In genomic region chr1:7770620-7770938, GRCh38 we compare ENCODE assay signal across 8 cellular contexts. TPM values are rescaled to one million over a fixed set of nuclear protein-coding genes. Genes with fewer than 3 reads are reported as not detected.
DNase-seq lines count a peak whose midpoint lies in the region; ATAC-seq and TF ChIP-seq lines count a peak whose summit lies in the region.

No MANE protein-coding gene starts in this region.

- peaks cover 21% of the 10 kb centered on the region for H3K4me1 Mint-ChIP-seq in T-helper 17 cell

- intact Hi-C loops in prostate gland (cut with DNase I), result no loop called here

- peaks cover 3% of the 10 kb centered on the region for H3K36me3 Mint-ChIP-seq in T-helper 17 cell (ENCODE audit: low read depth)

- ATAC-seq in activated CD4-positive, CD25-positive, alpha-beta regulatory T cell treated with anti-CD3 and anti-CD28 coated beads, Interleukin-2, amount 50 U/mL, for 24 hours, result peak; percentile 27 to 30
- ATAC-seq in T-helper 17 cell, result peak; percentile 37

- no peaks in the 10 kb centered on the region for H3K27me3 Mint-ChIP-seq in T-helper 17 cell

- no peak for DNase-seq in activated CD4-positive, CD25-positive, alpha-beta regulatory T cell treated with anti-CD3 and anti-CD28 coated beads, Interleukin-2, amount 50 U/mL, for 72 hours
- DNase-seq in T-helper 17 cell, result no peak
- DNase-seq in fibroblast of pulmonary artery (ENCODE audit: low read depth), result no peak
- DNase-seq in prostate gland (ENCODE audit: low spot score), result no peak
- no peak for DNase-seq in pons (ENCODE audit: low spot score)
- no peak for DNase-seq in mucosa of gallbladder (ENCODE audit: low spot score)
- DNase-seq in COLO829 (ENCODE audit: low spot score), result no peak

- no peaks in the 10 kb centered on the region for H3K36me3 ChIP-seq in prostate gland

- TF ChIP-seq CTCF in fibroblast of pulmonary artery (IDR thresholded peaks at IDR 0.05; ENCODE audit: low read length, missing control alignments) (no peak), prostate gland (IDR thresholded peaks at IDR 0.05) (no peak)

- H3K4me3 ChIP-seq in fibroblast of pulmonary artery (replicated peaks; ENCODE audit: low read depth, low read length), result peak overlapping the region; percentile 84
- peak overlapping the region; percentile 90 to 92 for H3K4me3 ChIP-seq in prostate gland

- no peaks in the 10 kb centered on the region for H3K27me3 ChIP-seq in prostate gland (replicated peaks; ENCODE audit: insufficient read depth)

- H3K4me1 ChIP-seq in prostate gland (replicated peaks), result peaks cover 5% of the 10 kb centered on the region

- TF ChIP-seq POLR2A in prostate gland (IDR thresholded peaks at IDR 0.05), result no peak

- peak overlapping the region; percentile 84 to 94 for H3K27ac ChIP-seq in prostate gland

- H3K4me3 Mint-ChIP-seq in T-helper 17 cell, result peak overlapping the region; percentile 93

- no peak overlapping the region for H3K27ac Mint-ChIP-seq in T-helper 17 cell

- WGBS in prostate gland, result 35% methylated on average over 6 of the region's 6 CpGs

- no peaks in the 10 kb centered on the region for H3K9me3 ChIP-seq in T-helper 17 cell (ENCODE audit: control insufficient read depth, low read length, poor library complexity, severe bottlenecking)
- no peaks in the 10 kb centered on the region for H3K9me3 ChIP-seq in prostate gland

RNA-seq across cellular contexts. Expression of gene VAMP3, which starts 0.5 kb away (rescaled TPM):
- 10 to 100 TPM; 59.3 to 75.1 TPM for total RNA-seq in T-helper 17 cell
- 10 to 100 TPM; 85.2 to 95.1 TPM for total RNA-seq in prostate gland
- total RNA-seq in mucosa of gallbladder, result 92.0 TPM

RNA-seq across cellular contexts. Expression of gene PER3, which starts 13.5 kb away (rescaled TPM):
- total RNA-seq in T-helper 17 cell (10 to 100 TPM; 17.1 to 21.2 TPM), prostate gland (10 to 100 TPM; 12.0 to 20.6 TPM), mucosa of gallbladder (31.5 TPM)
